11 cellular contexts compared by ENCODE assay signal in the genomic region with DNA sequence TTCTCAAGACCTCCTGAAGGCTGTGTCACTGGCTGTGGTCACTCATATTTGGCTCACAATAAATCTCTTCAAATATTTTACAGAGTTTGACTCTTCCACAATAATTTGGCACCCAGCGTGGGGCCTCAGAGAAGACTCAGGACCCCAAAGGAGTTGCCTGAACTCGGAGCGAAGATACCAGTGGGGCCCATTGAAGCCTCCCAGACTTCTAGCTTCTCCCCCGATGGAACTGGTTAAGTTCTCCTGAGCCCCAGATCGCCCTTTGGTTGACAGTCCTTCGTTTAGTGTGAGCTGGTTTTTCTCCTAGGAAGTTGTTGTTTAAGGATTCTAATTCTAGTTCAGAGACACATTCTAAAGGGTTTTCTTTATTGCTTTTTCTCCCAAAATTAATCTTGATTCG. TPM values are rescaled to one million over a fixed set of nuclear protein-coding genes. Genes with fewer than 3 reads are reported as not detected.
DNase-seq lines count a peak whose midpoint lies in the region; ATAC-seq and TF ChIP-seq lines count a peak whose summit lies in the region.
"Had no signal": no experiment of that assay in that cellular context is flagged by ENCODE, and none has a peak within 500 bp of the region (broad histone marks: within the 10 kb centered on the region; RNA-seq: fewer than 3 reads in every experiment).

No MANE protein-coding gene starts in this region.

- peak overlapping the region; percentile 89 for H2AFZ ChIP-seq in parathyroid adenoma

- H3K27me3 Mint-ChIP-seq in T-helper 17 cell: no peaks in the 10 kb centered on the region

- 0 out of 2 replicates have a peak, but pooled peaks cover 6% of the 10 kb centered on the region for H3K9me3 ChIP-seq in DOHH2 (ENCODE audit: control insufficient read depth, insufficient read depth, low read length)
- no peaks in the 10 kb centered on the region for H3K9me3 ChIP-seq in T-helper 17 cell (ENCODE audit: control insufficient read depth, low read length, poor library complexity, severe bottlenecking)
- no peaks in the 10 kb centered on the region for H3K9me3 ChIP-seq in parathyroid adenoma (ENCODE audit: control insufficient read depth, low read length)
- H3K9me3 ChIP-seq: sigmoid colon had no signal

- no peaks in the 10 kb centered on the region for H3K9me2 ChIP-seq in DOHH2 (replicated peaks; ENCODE audit: control insufficient read depth, low read length)

- H3K4me3 ChIP-seq in DOHH2 (ENCODE audit: low read length) (peak overlapping the region; percentile 92), parathyroid adenoma (ENCODE audit: low read depth, low read length) (no peak overlapping the region), foreskin fibroblast (ENCODE audit: low read depth in 1 of 2, low read length in 2 of 2) (no peak overlapping the region)

- no peaks in the 10 kb centered on the region for H4K20me1 ChIP-seq in DOHH2 (ENCODE audit: control insufficient read depth, insufficient read depth, low read depth, low read length)

- H3K79me2 ChIP-seq in DOHH2 (ENCODE audit: control insufficient read depth, low read length) (peaks cover 14% of the 10 kb centered on the region), parathyroid adenoma (no peaks in the 10 kb centered on the region)

- peak overlapping the region; percentile 37 for H3K4me3 Mint-ChIP-seq in T-helper 17 cell

- peak overlapping the region; percentile 63 for H3K27ac Mint-ChIP-seq in T-helper 17 cell

- intact Hi-C loops in sciatic nerve (cut with DNase I): no loop called here

- peak overlapping the region; percentile 64 for H3K4me2 ChIP-seq in DOHH2 (ENCODE audit: low read length)
- no peak overlapping the region for H3K4me2 ChIP-seq in parathyroid adenoma (ENCODE audit: low read length)

- H3K36me3 Mint-ChIP-seq in T-helper 17 cell (ENCODE audit: low read depth): no peaks in the 10 kb centered on the region

- TF ChIP-seq CTCF in DOHH2 (IDR thresholded peaks at IDR 0.05; ENCODE audit: low read depth, low read length, poor library complexity, severe bottlenecking): no peak
- no peak for TF ChIP-seq CTCF in parathyroid adenoma (IDR thresholded peaks at IDR 0.05)
- TF ChIP-seq CTCF in foreskin fibroblast (IDR thresholded peaks at IDR 0.05; ENCODE audit: low read depth, low read length): no peak

- no peaks in the 10 kb centered on the region for H3K27me3 ChIP-seq in DOHH2 (ENCODE audit: control insufficient read depth, low read length)
- H3K27me3 ChIP-seq in parathyroid adenoma (ENCODE audit: control insufficient read depth, insufficient read depth, low read length): no peaks in the 10 kb centered on the region
- H3K27me3 ChIP-seq: sigmoid colon had no signal

- H3K9ac ChIP-seq in parathyroid adenoma: no peak overlapping the region

- 0 out of 2 replicates have a peak, but pooled peaks cover 6% of the 10 kb centered on the region for H3F3A ChIP-seq in DOHH2 (ENCODE audit: control insufficient read depth, insufficient read depth)

- H3K4me1 Mint-ChIP-seq in T-helper 17 cell: peaks cover 9% of the 10 kb centered on the region

- no peak overlapping the region for H3K27ac ChIP-seq in DOHH2 (ENCODE audit: low read depth, low read length)
- peak overlapping the region; percentile 67 for H3K27ac ChIP-seq in caudate nucleus (ENCODE audit: low read depth, low read length)
- no peak overlapping the region for H3K27ac ChIP-seq in parathyroid adenoma

- peaks cover 3% of the 10 kb centered on the region; the same call in 1 of the 2 replicates for H3K36me3 ChIP-seq in DOHH2 (ENCODE audit: control insufficient read depth, low read length)
- H3K36me3 ChIP-seq in parathyroid adenoma (ENCODE audit: control insufficient read depth, insufficient read depth, low read length): no peaks in the 10 kb centered on the region
- H3K36me3 ChIP-seq: sigmoid colon had no signal

- DNase-seq in T-helper 17 cell (no peak), caudate nucleus (lab: John Stamatoyannopoulos, UW) (no peak), left lobe of liver (ENCODE audit: low spot score) (no peak), sciatic nerve (ENCODE audit: low spot score) (no peak), foreskin fibroblast (no peak)
- DNase-seq: Karpas-422, NCI-H1930, Right ventricle myocardium superior, sigmoid colon had no signal

- ATAC-seq in T-helper 17 cell (no peak), left lobe of liver (no peak), sciatic nerve (no peak)

- H3K4me1 ChIP-seq in DOHH2 (ENCODE audit: control insufficient read depth, low read length) (peaks cover 24% of the 10 kb centered on the region), parathyroid adenoma (peaks cover 2% of the 10 kb centered on the region)

RNA-seq across cellular contexts. Expression of a gene that starts 1.4 kb away (rescaled TPM):
- total RNA-seq in T-helper 17 cell (10 to 100 TPM; 34.3 to 34.7 TPM), left lobe of liver (15.7 TPM), sciatic nerve (42.8 TPM)
